Comparison of ENCODE assay signal across 1 cellular context in the genomic region with DNA sequence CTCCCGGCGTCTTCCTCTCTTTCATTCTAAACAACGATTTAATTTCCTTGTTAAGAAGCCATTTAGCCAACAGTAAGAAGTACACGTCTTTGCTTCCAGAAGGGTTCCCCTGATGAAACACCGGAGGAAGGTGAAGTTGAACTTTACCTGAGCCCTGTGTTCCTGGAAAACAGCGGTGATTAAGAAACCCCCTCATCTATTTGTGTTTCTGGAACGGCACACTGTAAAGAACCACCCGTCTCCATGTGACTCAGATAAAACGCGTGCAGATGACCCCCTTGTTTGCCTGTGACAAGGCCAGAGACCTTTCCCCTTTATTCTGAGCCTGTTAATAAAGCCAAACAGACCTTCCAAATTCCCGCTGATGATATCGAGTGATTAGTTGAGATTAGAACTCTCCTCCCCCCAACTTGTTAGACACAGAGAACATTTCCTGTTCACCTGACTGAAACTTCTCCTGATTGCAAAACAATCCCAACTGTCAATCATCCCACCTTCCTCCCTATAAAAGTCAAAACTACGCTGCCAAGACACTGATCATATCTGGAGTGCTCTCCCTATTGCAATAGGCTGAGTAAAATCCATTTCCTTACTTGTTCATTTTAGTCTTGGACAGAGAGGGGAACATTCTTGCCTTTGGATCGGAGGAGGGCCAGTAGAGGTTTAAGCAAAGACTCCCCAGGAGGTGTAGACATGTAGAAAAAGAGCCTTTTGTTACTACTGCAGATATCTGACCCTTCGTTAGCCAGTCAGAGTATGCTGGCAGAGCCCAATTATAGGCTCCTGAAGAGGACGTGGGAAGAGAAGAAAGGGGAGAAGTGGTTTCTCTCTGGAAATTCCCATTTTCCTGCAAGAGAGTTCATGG.
TF ChIP-seq lines count a peak whose summit lies in the region.

No MANE protein-coding gene starts in this region.

TF ChIP-seq in K562, 482 proteins besides CTCF, POLR2A, EP300 and RAD21 (continued from another document and continues in another):
- TF ChIP-seq, protein P1, sequence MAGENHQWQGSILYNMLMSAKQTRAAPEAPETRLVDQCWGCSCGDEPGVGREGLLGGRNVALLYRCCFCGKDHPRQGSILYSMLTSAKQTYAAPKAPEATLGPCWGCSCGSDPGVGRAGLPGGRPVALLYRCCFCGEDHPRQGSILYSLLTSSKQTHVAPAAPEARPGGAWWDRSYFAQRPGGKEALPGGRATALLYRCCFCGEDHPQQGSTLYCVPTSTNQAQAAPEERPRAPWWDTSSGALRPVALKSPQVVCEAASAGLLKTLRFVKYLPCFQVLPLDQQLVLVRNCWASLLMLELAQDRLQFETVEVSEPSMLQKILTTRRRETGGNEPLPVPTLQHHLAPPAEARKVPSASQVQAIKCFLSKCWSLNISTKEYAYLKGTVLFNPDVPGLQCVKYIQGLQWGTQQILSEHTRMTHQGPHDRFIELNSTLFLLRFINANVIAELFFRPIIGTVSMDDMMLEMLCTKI (IDR thresholded peaks at IDR 0.05; ENCODE audit: partially characterized antibody): no peak
- TF ChIP-seq CEBPG (CRISPR knock-in tag; IDR thresholded peaks at IDR 0.05) (peak; percentile 51), CEBPG (tag; conservative IDR thresholded peaks at IDR 0.05 in 1 of 2, IDR thresholded peaks at IDR 0.05 in 1 of 2) (peak; percentile 83 to 86), ZNF239 (CRISPR knock-in tag; IDR thresholded peaks at IDR 0.05) (no peak), NR2F6 (CRISPR knock-in tag; IDR thresholded peaks at IDR 0.05) (no peak), ZNF165 (CRISPR knock-in tag; IDR thresholded peaks at IDR 0.05; ENCODE audit: borderline replicate concordance) (no peak), GABPB2 (CRISPR knock-in tag; conservative IDR thresholded peaks at IDR 0.05) (no peak), MECOM (CRISPR knock-in tag; IDR thresholded peaks at IDR 0.05) (no peak), ZNF644 (tag; IDR thresholded peaks at IDR 0.05; ENCODE audit: low read depth) (no peak), ZNF79 (CRISPR knock-in tag; IDR thresholded peaks at IDR 0.05; ENCODE audit: low read depth) (no peak), ARHGAP35 (IDR thresholded peaks at IDR 0.05; ENCODE audit: partially characterized antibody) (no peak), POLR2AphosphoS5 (IDR thresholded peaks at IDR 0.05; ENCODE audit: control insufficient read depth, insufficient read depth, low read depth, low read length) (no peak), ZNF134 (CRISPR knock-in tag; conservative IDR thresholded peaks at IDR 0.05) (no peak; the same call in 1 of the 2 replicates), NFIC (IDR thresholded peaks at IDR 0.05) (0 out of 2 replicates have a peak, but pooled peaks have one; percentile 9), ZBTB7A (IDR thresholded peaks at IDR 0.05; ENCODE audit: borderline replicate concordance, control insufficient read depth, low read depth, low read length) (no peak), HDAC2 (IDR thresholded peaks at IDR 0.05) (no peak), SMAD2 (IDR thresholded peaks at IDR 0.05; ENCODE audit: low read depth, low read length) (no peak), LARP7 (IDR thresholded peaks at IDR 0.05) (0 out of 2 replicates have a peak, but pooled peaks have one; percentile 42), ZNF384 (IDR thresholded peaks at IDR 0.05; ENCODE audit: low read depth, low read length) (no peak), TAL1 (IDR thresholded peaks at IDR 0.05) (0 out of 2 replicates have a peak, but pooled peaks have one; percentile 2), ZFP30 (CRISPR knock-in tag; IDR thresholded peaks at IDR 0.05; ENCODE audit: borderline replicate concordance) (no peak), ZNF175 (CRISPR knock-in tag; IDR thresholded peaks at IDR 0.05; ENCODE audit: low read depth) (0 out of 2 replicates have a peak, but pooled peaks have one; percentile 43), ILF3 (IDR thresholded peaks at IDR 0.05; ENCODE audit: borderline replicate concordance) (no peak), ZNF263 (CRISPR knock-in tag; IDR thresholded peaks at IDR 0.05; ENCODE audit: borderline replicate concordance) (0 out of 2 replicates have a peak, but pooled peaks have one; percentile 31), RAD51 (IDR thresholded peaks at IDR 0.05; ENCODE audit: borderline replicate concordance, low read depth) (0 out of 2 replicates have a peak, but pooled peaks have one; percentile 35), ZNF197 (CRISPR knock-in tag; IDR thresholded peaks at IDR 0.05; ENCODE audit: low read depth) (no peak), SIRT6 (IDR thresholded peaks at IDR 0.05; ENCODE audit: low read depth, low read length) (no peak), ZNF146 (CRISPR knock-in tag; IDR thresholded peaks at IDR 0.05; ENCODE audit: unreplicated experiment) (no peak)
- TF ChIP-seq, protein P2, sequence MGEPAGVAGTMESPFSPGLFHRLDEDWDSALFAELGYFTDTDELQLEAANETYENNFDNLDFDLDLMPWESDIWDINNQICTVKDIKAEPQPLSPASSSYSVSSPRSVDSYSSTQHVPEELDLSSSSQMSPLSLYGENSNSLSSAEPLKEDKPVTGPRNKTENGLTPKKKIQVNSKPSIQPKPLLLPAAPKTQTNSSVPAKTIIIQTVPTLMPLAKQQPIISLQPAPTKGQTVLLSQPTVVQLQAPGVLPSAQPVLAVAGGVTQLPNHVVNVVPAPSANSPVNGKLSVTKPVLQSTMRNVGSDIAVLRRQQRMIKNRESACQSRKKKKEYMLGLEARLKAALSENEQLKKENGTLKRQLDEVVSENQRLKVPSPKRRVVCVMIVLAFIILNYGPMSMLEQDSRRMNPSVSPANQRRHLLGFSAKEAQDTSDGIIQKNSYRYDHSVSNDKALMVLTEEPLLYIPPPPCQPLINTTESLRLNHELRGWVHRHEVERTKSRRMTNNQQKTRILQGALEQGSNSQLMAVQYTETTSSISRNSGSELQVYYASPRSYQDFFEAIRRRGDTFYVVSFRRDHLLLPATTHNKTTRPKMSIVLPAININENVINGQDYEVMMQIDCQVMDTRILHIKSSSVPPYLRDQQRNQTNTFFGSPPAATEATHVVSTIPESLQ (CRISPR knock-in tag; IDR thresholded peaks at IDR 0.05): peak; percentile 83; the same call in 1 of the 2 replicates
- TF ChIP-seq, protein P3, sequence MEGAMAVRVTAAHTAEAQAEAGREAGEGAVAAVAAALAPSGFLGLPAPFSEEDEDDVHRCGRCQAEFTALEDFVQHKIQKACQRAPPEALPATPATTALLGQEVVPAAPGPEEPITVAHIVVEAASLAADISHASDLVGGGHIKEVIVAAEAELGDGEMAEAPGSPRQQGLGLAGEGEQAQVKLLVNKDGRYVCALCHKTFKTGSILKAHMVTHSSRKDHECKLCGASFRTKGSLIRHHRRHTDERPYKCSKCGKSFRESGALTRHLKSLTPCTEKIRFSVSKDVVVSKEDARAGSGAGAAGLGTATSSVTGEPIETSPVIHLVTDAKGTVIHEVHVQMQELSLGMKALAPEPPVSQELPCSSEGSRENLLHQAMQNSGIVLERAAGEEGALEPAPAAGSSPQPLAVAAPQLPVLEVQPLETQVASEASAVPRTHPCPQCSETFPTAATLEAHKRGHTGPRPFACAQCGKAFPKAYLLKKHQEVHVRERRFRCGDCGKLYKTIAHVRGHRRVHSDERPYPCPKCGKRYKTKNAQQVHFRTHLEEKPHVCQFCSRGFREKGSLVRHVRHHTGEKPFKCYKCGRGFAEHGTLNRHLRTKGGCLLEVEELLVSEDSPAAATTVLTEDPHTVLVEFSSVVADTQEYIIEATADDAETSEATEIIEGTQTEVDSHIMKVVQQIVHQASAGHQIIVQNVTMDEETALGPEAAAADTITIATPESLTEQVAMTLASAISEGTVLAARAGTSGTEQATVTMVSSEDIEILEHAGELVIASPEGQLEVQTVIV (CRISPR knock-in tag; IDR thresholded peaks at IDR 0.05; ENCODE audit: borderline replicate concordance): no peak
- TF ChIP-seq, protein P4, sequence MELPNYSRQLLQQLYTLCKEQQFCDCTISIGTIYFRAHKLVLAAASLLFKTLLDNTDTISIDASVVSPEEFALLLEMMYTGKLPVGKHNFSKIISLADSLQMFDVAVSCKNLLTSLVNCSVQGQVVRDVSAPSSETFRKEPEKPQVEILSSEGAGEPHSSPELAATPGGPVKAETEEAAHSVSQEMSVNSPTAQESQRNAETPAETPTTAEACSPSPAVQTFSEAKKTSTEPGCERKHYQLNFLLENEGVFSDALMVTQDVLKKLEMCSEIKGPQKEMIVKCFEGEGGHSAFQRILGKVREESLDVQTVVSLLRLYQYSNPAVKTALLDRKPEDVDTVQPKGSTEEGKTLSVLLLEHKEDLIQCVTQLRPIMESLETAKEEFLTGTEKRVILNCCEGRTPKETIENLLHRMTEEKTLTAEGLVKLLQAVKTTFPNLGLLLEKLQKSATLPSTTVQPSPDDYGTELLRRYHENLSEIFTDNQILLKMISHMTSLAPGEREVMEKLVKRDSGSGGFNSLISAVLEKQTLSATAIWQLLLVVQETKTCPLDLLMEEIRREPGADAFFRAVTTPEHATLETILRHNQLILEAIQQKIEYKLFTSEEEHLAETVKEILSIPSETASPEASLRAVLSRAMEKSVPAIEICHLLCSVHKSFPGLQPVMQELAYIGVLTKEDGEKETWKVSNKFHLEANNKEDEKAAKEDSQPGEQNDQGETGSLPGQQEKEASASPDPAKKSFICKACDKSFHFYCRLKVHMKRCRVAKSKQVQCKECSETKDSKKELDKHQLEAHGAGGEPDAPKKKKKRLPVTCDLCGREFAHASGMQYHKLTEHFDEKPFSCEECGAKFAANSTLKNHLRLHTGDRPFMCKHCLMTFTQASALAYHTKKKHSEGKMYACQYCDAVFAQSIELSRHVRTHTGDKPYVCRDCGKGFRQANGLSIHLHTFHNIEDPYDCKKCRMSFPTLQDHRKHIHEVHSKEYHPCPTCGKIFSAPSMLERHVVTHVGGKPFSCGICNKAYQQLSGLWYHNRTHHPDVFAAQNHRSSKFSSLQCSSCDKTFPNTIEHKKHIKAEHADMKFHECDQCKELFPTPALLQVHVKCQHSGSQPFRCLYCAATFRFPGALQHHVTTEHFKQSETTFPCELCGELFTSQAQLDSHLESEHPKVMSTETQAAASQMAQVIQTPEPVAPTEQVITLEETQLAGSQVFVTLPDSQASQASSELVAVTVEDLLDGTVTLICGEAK (IDR thresholded peaks at IDR 0.05): 0 out of 2 replicates have a peak, but pooled peaks have one; percentile 37
- TF ChIP-seq, protein P4 (CRISPR knock-in tag; IDR thresholded peaks at IDR 0.05): no peak
- TF ChIP-seq, protein P5, sequence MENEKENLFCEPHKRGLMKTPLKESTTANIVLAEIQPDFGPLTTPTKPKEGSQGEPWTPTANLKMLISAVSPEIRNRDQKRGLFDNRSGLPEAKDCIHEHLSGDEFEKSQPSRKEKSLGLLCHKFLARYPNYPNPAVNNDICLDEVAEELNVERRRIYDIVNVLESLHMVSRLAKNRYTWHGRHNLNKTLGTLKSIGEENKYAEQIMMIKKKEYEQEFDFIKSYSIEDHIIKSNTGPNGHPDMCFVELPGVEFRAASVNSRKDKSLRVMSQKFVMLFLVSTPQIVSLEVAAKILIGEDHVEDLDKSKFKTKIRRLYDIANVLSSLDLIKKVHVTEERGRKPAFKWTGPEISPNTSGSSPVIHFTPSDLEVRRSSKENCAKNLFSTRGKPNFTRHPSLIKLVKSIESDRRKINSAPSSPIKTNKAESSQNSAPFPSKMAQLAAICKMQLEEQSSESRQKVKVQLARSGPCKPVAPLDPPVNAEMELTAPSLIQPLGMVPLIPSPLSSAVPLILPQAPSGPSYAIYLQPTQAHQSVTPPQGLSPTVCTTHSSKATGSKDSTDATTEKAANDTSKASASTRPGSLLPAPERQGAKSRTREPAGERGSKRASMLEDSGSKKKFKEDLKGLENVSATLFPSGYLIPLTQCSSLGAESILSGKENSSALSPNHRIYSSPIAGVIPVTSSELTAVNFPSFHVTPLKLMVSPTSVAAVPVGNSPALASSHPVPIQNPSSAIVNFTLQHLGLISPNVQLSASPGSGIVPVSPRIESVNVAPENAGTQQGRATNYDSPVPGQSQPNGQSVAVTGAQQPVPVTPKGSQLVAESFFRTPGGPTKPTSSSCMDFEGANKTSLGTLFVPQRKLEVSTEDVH (IDR thresholded peaks at IDR 0.05; ENCODE audit: low read depth, partially characterized antibody): no peak
- TF ChIP-seq, protein P6, sequence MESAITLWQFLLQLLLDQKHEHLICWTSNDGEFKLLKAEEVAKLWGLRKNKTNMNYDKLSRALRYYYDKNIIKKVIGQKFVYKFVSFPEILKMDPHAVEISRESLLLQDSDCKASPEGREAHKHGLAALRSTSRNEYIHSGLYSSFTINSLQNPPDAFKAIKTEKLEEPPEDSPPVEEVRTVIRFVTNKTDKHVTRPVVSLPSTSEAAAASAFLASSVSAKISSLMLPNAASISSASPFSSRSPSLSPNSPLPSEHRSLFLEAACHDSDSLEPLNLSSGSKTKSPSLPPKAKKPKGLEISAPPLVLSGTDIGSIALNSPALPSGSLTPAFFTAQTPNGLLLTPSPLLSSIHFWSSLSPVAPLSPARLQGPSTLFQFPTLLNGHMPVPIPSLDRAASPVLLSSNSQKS (CRISPR knock-in tag; IDR thresholded peaks at IDR 0.05): no peak
- TF ChIP-seq, protein P7, sequence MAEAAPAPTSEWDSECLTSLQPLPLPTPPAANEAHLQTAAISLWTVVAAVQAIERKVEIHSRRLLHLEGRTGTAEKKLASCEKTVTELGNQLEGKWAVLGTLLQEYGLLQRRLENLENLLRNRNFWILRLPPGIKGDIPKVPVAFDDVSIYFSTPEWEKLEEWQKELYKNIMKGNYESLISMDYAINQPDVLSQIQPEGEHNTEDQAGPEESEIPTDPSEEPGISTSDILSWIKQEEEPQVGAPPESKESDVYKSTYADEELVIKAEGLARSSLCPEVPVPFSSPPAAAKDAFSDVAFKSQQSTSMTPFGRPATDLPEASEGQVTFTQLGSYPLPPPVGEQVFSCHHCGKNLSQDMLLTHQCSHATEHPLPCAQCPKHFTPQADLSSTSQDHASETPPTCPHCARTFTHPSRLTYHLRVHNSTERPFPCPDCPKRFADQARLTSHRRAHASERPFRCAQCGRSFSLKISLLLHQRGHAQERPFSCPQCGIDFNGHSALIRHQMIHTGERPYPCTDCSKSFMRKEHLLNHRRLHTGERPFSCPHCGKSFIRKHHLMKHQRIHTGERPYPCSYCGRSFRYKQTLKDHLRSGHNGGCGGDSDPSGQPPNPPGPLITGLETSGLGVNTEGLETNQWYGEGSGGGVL (CRISPR knock-in tag; IDR thresholded peaks at IDR 0.05): no peak
